ENCODE assay signal across 26 cellular contexts in genomic region chr11:69161117-69161407, GRCh38. TPM values are rescaled to one million over a fixed set of nuclear protein-coding genes. Genes with fewer than 3 reads are reported as not detected.
"Had no signal": no experiment of that assay in that cellular context is flagged by ENCODE, and none has a peak within 500 bp of the region (broad histone marks: within the 10 kb centered on the region; RNA-seq: fewer than 3 reads in every experiment).

No MANE protein-coding gene starts in this region.

- H3K27me3 ChIP-seq: pancreas, sigmoid colon, testis, tibial artery had no signal

- H3K4me3 ChIP-seq: esophagus squamous epithelium, lung, mucosa of descending colon, pancreas, sigmoid colon, testis, tibial artery had no signal

- H3K27ac ChIP-seq: esophagus squamous epithelium, neutrophil, pancreas, sigmoid colon, testis, tibial artery had no signal

- H3K27ac Mint-ChIP-seq: effector memory CD8-positive, alpha-beta T cell; memory B cell; natural killer cell treated with Interleukin-12 subunit alpha and Interleukin-12 subunit beta and Interleukin-15 and Interleukin-18, amount 100 ng/mL, for 72 hours; stimulated activated memory B cell treated with anti-CD40 and anti-IgM and Interleukin-4, amounts not matched to agents 10 μg/mL and 1 μg/mL and 100 μg/mL, for 72 hours; type B pancreatic cell had no signal

- ATAC-seq: effector memory CD8-positive, alpha-beta T cell; left colon; mucosa of descending colon; natural killer cell treated with Interleukin-12 subunit alpha and Interleukin-12 subunit beta and Interleukin-15 and Interleukin-18, amount 100 ng/mL, for 72 hours; pancreas; stimulated activated memory B cell treated with anti-CD40 and anti-IgM and Interleukin-4, amounts not matched to agents 10 μg/mL and 1 μg/mL and 100 μg/mL, for 72 hours; stimulated activated naive CD8-positive, alpha-beta T cell treated with anti-CD3 and anti-CD28 coated beads, Interleukin-15, Interleukin-2, amounts not matched to agents 100 U/mL and 50 U/mL, for 24 hours had no signal

- H3K4me3 Mint-ChIP-seq: effector memory CD8-positive, alpha-beta T cell; memory B cell; naive B cell; natural killer cell treated with Interleukin-12 subunit alpha and Interleukin-12 subunit beta and Interleukin-15 and Interleukin-18, amount 100 ng/mL, for 72 hours; neural crest cell; stimulated activated memory B cell treated with anti-CD40 and anti-IgM and Interleukin-4, amounts not matched to agents 10 μg/mL and 1 μg/mL and 100 μg/mL, for 72 hours; type B pancreatic cell had no signal

- FAIRE-seq: endometrium, pancreas, urothelium cell line had no signal

- H3K27me3 Mint-ChIP-seq: stimulated activated memory B cell treated with anti-CD40 and anti-IgM and Interleukin-4, amounts not matched to agents 10 μg/mL and 1 μg/mL and 100 μg/mL, for 72 hours had no signal

- H3K36me3 ChIP-seq: esophagus squamous epithelium, neutrophil, pancreas, sigmoid colon, tibial artery had no signal

- H3K9me3 ChIP-seq: esophagus squamous epithelium, mucosa of descending colon, neutrophil, pancreas, sigmoid colon, testis, tibial artery had no signal

- DNase-seq: cortex of kidney; effector memory CD8-positive, alpha-beta T cell; esophagus squamous epithelium; foreskin melanocyte; glutamatergic neuron; left colon; mucosa of descending colon; naive B cell; pancreas; sigmoid colon; stimulated activated CD4-positive, alpha-beta T cell treated with anti-CD3 and anti-CD28 coated beads, Interleukin-4, amount 100 ng/mL, for 4 hours; stimulated activated naive CD8-positive, alpha-beta T cell treated with anti-CD3 and anti-CD28 coated beads, Interleukin-15, Interleukin-2, amounts not matched to agents 100 U/mL and 50 U/mL, for 24 hours; substantia nigra; testis had no signal

- H3K4me1 ChIP-seq: pancreas had no signal

- H3K4me1 Mint-ChIP-seq: memory B cell had no signal

RNA-seq across cellular contexts. Expression of gene SMIM38, which starts 5.3 kb away (rescaled TPM):
- total RNA-seq: dermis microvascular lymphatic vessel endothelial cell, kidney epithelial cell had no signal
